31 cellular contexts compared by ENCODE assay signal in the genomic region with DNA sequence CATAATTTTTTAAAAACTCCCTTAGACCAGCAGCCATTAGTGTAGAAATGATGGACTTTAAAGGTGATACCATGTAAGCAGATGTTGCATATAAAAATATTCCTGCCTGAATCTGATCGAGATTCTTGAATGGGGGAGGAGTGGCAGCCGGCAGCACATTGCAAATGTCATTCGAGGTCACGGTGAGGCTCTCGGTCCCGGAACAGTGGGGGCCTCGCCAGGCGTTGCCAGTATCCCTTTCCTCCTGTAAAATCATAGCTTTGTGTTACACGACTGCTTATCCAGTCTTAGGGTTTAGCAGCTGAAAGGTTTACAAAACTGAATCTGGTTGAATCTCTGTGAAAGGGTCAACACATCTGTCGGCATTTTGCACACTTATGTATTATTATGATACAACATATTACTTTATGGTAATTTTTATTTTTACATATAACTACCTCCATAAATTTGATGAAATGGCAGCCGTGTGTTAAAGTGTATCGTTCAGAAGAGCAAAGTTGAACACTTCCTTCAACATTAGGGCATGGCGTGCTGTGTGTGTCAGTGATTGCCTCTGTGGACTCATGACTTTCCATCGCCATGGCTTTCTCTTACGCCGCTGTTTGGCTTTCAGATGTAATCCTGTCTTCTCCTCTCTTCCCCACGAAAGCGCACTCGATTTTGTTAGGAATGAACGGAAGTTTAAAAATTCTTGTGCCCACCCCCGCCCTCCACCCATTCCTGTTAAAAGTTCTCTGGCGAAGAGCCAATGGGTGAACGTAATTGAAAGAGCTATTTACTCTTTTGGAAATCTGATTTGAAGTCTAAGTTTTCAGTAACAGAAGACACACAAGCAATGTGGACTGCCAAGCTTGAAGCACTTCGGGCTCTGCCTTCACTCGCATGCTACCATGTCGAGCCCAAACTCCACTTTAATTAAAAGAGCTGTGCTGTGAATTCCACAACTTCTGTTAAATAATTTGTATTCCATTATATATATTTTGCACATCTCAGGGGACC.
DNase-seq lines count a peak whose midpoint lies in the region; ATAC-seq and TF ChIP-seq lines count a peak whose summit lies in the region.
"Had no signal": no experiment of that assay in that cellular context is flagged by ENCODE, and none has a peak within 500 bp of the region (broad histone marks: within the 10 kb centered on the region; RNA-seq: fewer than 3 reads in every experiment).

No MANE protein-coding gene starts in this region.

- no peak for DNase-seq in left ventricle myocardium superior
- DNase-seq in Right ventricle myocardium superior: no peak
- DNase-seq in foreskin keratinocyte: no peak
- DNase-seq in neural progenitor cell (ENCODE audit: low spot score): no peak
- DNase-seq in upper lobe of right lung: no peak
- DNase-seq in vagina (ENCODE audit: extremely low spot score in 2 of 2): no peak
- DNase-seq in GM13977 (ENCODE audit: low spot score): no peak
- DNase-seq in activated CD8-positive, alpha-beta memory T cell treated with anti-CD3 and anti-CD28 coated beads for 24 hours: no peak
- DNase-seq: activated CD4-positive, alpha-beta T cell treated with anti-CD3 and anti-CD28 coated beads for 48 hours; activated T-cell treated with anti-CD3 and anti-CD28 coated beads for 4 hours; amniotic stem cell; brain microvascular endothelial cell; CD8-positive, alpha-beta T cell; dorsolateral prefrontal cortex; KBM-7; midbrain; naive thymus-derived CD4-positive, alpha-beta T cell; NCI-H1105 treated with DMSO at 0.1 percent for 48 hours; NCI-H2081; NCI-H446; NCI-H748 treated with DMSO at 0.1 percent for 48 hours; occipital lobe; small intestine; stimulated activated CD4-positive, alpha-beta T cell treated with anti-CD3 and anti-CD28 coated beads, Interleukin-2, amount 100 ng/mL, for 24 hours; T1000; thyroid gland had no signal

- no peaks in the 10 kb centered on the region for H3K79me2 ChIP-seq in neural progenitor cell (ENCODE audit: low read depth)
- H3K79me2 ChIP-seq: hepatocyte had no signal

- in situ Hi-C loops in GM13977 (cut with MboI; ENCODE audit: low pct_unique_long_range_greater_than_20kb, low sequenced_read_pairs, unreplicated experiment): no loop called here

- H3K36me3 Mint-ChIP-seq in neural progenitor cell: peaks cover 43% of the 10 kb centered on the region
- H3K36me3 Mint-ChIP-seq: activated naive CD4-positive, alpha-beta T cell treated with anti-CD3 and anti-CD28 coated beads, Interleukin-2, amount 50 U/mL, for 24 hours; CD8-positive, alpha-beta T cell; naive thymus-derived CD4-positive, alpha-beta T cell had no signal

- TF ChIP-seq CTCF in foreskin keratinocyte (conservative IDR thresholded peaks at IDR 0.05): no peak
- TF ChIP-seq CTCF in neural progenitor cell (IDR thresholded peaks at IDR 0.05): no peak
- no peak for TF ChIP-seq CTCF in upper lobe of right lung (IDR thresholded peaks at IDR 0.05)
- no peak for TF ChIP-seq CTCF in vagina (IDR thresholded peaks at IDR 0.05)
- TF ChIP-seq CTCF in GM13977 (IDR thresholded peaks at IDR 0.05; ENCODE audit: extremely low read depth, insufficient read depth, missing control alignments): no peak

- no peaks in the 10 kb centered on the region for H3F3A ChIP-seq in neural progenitor cell (ENCODE audit: low read depth)

- no peaks in the 10 kb centered on the region for H3K27me3 ChIP-seq in foreskin keratinocyte
- H3K27me3 ChIP-seq in neural progenitor cell: no peaks in the 10 kb centered on the region
- H3K27me3 ChIP-seq in upper lobe of right lung: no peaks in the 10 kb centered on the region
- no peaks in the 10 kb centered on the region for H3K27me3 ChIP-seq in vagina
- H3K27me3 ChIP-seq: brain microvascular endothelial cell, dorsolateral prefrontal cortex, hepatocyte, thyroid gland had no signal

- intact Hi-C loops in left ventricle myocardium superior (cut with micrococcal nuclease): no loop called here
- intact Hi-C loops in Right ventricle myocardium superior (cut with DNase I): no loop called here
- intact Hi-C loops in upper lobe of right lung (cut with DNase I): no loop called here
- intact Hi-C loops in vagina (cut with DNase I): loop anchor here (5.0 kb wide), 1 partner anchor 303 kb away; no protein-coding TSS in a partner anchor

- H3K27ac ChIP-seq in foreskin keratinocyte: peak overlapping the region; percentile 78
- no peak overlapping the region for H3K27ac ChIP-seq in neural progenitor cell
- H3K27ac ChIP-seq in upper lobe of right lung: peak overlapping the region; percentile 66
- H3K27ac ChIP-seq in vagina: no peak overlapping the region
- H3K27ac ChIP-seq: brain microvascular endothelial cell, dorsolateral prefrontal cortex, hepatocyte, thyroid gland, VCaP had no signal

- H3K4me1 ChIP-seq in foreskin keratinocyte (peaks cover 17% of the 10 kb centered on the region), neural progenitor cell (no peaks in the 10 kb centered on the region), upper lobe of right lung (no peaks in the 10 kb centered on the region), vagina (no peaks in the 10 kb centered on the region)
- H3K4me1 ChIP-seq: thyroid gland had no signal

- H3K9me3 ChIP-seq in neural progenitor cell (ENCODE audit: low read depth) (no peaks in the 10 kb centered on the region), upper lobe of right lung (no peaks in the 10 kb centered on the region), vagina (no peaks in the 10 kb centered on the region)
- H3K9me3 ChIP-seq: thyroid gland had no signal

- H3K27me3 Mint-ChIP-seq in neural progenitor cell (ENCODE audit: insufficient read depth, low read depth): peaks cover 3% of the 10 kb centered on the region

- no peak overlapping the region for H3K9ac ChIP-seq in neural progenitor cell

- no peak overlapping the region for H3K4me3 ChIP-seq in neural progenitor cell
- no peak overlapping the region for H3K4me3 ChIP-seq in upper lobe of right lung
- no peak overlapping the region for H3K4me3 ChIP-seq in vagina
- H3K4me3 ChIP-seq: dorsolateral prefrontal cortex, hepatocyte, thyroid gland had no signal

- peaks cover 11% of the 10 kb centered on the region for H3K4me1 Mint-ChIP-seq in neural progenitor cell
- H3K4me1 Mint-ChIP-seq: activated naive CD4-positive, alpha-beta T cell treated with anti-CD3 and anti-CD28 coated beads, Interleukin-2, amount 50 U/mL, for 24 hours; B cell had no signal

- no peaks in the 10 kb centered on the region for H3K9me3 Mint-ChIP-seq in neural progenitor cell
- H3K9me3 Mint-ChIP-seq: activated naive CD4-positive, alpha-beta T cell treated with anti-CD3 and anti-CD28 coated beads, Interleukin-2, amount 50 U/mL, for 24 hours; CD8-positive, alpha-beta T cell; naive thymus-derived CD4-positive, alpha-beta T cell; stimulated activated naive CD8-positive, alpha-beta T cell treated with anti-CD3 and anti-CD28 coated beads, Interleukin-15, Interleukin-2, amounts not matched to agents 100 ng/mL and 50 ng/mL, for 24 hours had no signal

- H3K4me2 ChIP-seq in neural progenitor cell: no peak overlapping the region
- H3K4me2 ChIP-seq: hepatocyte had no signal

- peak overlapping the region; percentile 48 for H3K27ac Mint-ChIP-seq in neural progenitor cell
- H3K27ac Mint-ChIP-seq: activated naive CD4-positive, alpha-beta T cell treated with anti-CD3 and anti-CD28 coated beads, Interleukin-2, amount 50 U/mL, for 24 hours; B cell; CD8-positive, alpha-beta T cell; naive thymus-derived CD4-positive, alpha-beta T cell; stimulated activated naive CD8-positive, alpha-beta T cell treated with anti-CD3 and anti-CD28 coated beads, Interleukin-15, Interleukin-2, amounts not matched to agents 100 ng/mL and 50 ng/mL, for 24 hours had no signal

- peak; percentile 44 for ATAC-seq in left ventricle myocardium superior
- ATAC-seq in Right ventricle myocardium superior (ENCODE audit: poor library complexity): no peak
- no peak for ATAC-seq in foreskin keratinocyte
- ATAC-seq in upper lobe of right lung: no peak
- ATAC-seq: CD8-positive, alpha-beta T cell; naive thymus-derived CD4-positive, alpha-beta T cell had no signal

- no peak overlapping the region for H3K4me3 Mint-ChIP-seq in neural progenitor cell
- H3K4me3 Mint-ChIP-seq: activated naive CD4-positive, alpha-beta T cell treated with anti-CD3 and anti-CD28 coated beads, Interleukin-2, amount 50 U/mL, for 24 hours; B cell; CD8-positive, alpha-beta T cell; naive thymus-derived CD4-positive, alpha-beta T cell; stimulated activated naive CD8-positive, alpha-beta T cell treated with anti-CD3 and anti-CD28 coated beads, Interleukin-15, Interleukin-2, amounts not matched to agents 100 ng/mL and 50 ng/mL, for 24 hours had no signal

- no peak for TF ChIP-seq POLR2A in vagina (IDR thresholded peaks at IDR 0.05)

- H3K36me3 ChIP-seq in neural progenitor cell (no peaks in the 10 kb centered on the region), upper lobe of right lung (no peaks in the 10 kb centered on the region), vagina (no peaks in the 10 kb centered on the region)
- H3K36me3 ChIP-seq: brain microvascular endothelial cell, thyroid gland had no signal

- H4K20me1 ChIP-seq in neural progenitor cell (ENCODE audit: low read depth): peaks cover 3% of the 10 kb centered on the region

- no peak overlapping the region for H2AFZ ChIP-seq in neural progenitor cell (replicated peaks)
- H2AFZ ChIP-seq: hepatocyte had no signal

Comparison
In these comparisons a context has a peak if more than half of its experiments do, and no peak if none do; other contexts are left out.
1. H3K27ac ChIP-seq: peak in foreskin keratinocyte (single experiment) and upper lobe of right lung (single experiment); none in neural progenitor cell (single experiment) and vagina (single experiment).